Comparison of ENCODE assay signal across 29 cellular contexts in genomic region chr12:106696861-106697417, GRCh38.
"Had no signal": no experiment of that assay in that cellular context is flagged by ENCODE, and none has a peak within 500 bp of the region (broad histone marks: within the 10 kb centered on the region; RNA-seq: fewer than 3 reads in every experiment).

No MANE protein-coding gene starts in this region.

- ATAC-seq: PC-3 had no signal

- H3K4me3 ChIP-seq: ascending aorta, cardiac muscle cell, MG63, Peyer's patch had no signal

- H3K9me3 ChIP-seq: Peyer's patch had no signal

- H3K27ac Mint-ChIP-seq: activated CD4-positive, alpha-beta memory T cell treated with anti-CD3 and anti-CD28 coated beads for 36 hours; activated naive CD4-positive, alpha-beta T cell treated with anti-CD3 and anti-CD28 coated beads, Interleukin-2, amount 50 U/mL, for 24 hours; activated naive CD8-positive, alpha-beta T cell treated with anti-CD3 and anti-CD28 coated beads, Interleukin-2, amount 10 ng/mL, durations not matched to agents 7 days and 5 days; activated T-helper 2 cell treated with anti-CD3 and anti-CD28 coated beads, Interferon-gamma antibody, Interleukin-2, Interleukin-4, amounts not matched to agents 10 μg/mL and 5 μg/mL and 100 μg/mL, durations not matched to agents 14 hours and 24 hours and 36 hours had no signal

- H3K4me1 Mint-ChIP-seq: activated naive CD4-positive, alpha-beta T cell treated with anti-CD3 and anti-CD28 coated beads, Interleukin-2, amount 50 U/mL, for 24 hours; activated naive CD8-positive, alpha-beta T cell treated with anti-CD3 and anti-CD28 coated beads, Interleukin-2, amount 10 ng/mL, durations not matched to agents 7 days and 5 days had no signal

- DNase-seq: activated CD4-positive, alpha-beta memory T cell treated with anti-CD3 and anti-CD28 coated beads for 36 hours; activated CD4-positive, alpha-beta T cell treated with anti-CD3 and anti-CD28 coated beads, Interleukin-2, amount 50 U/mL, for 1 hour; activated gamma-delta T cell; activated naive CD4-positive, alpha-beta T cell treated with Interleukin-2 at 50 U/mL for 16 hours; activated naive CD8-positive, alpha-beta T cell treated with anti-CD3 and anti-CD28 coated beads, Interleukin-2, amount 10 ng/mL, durations not matched to agents 7 days and 5 days; activated T-cell treated with anti-CD3 and anti-CD28 coated beads, Interleukin-2, amount 50 U/mL, for 1 hour; amygdala; Kasumi-1; KG1; MG63; NCI-H1048; NCI-H1105 treated with DMSO at 0.1 percent for 48 hours; NCI-H1436; NCI-H1694; NCI-H1930; NCI-H2081 treated with DMSO at 0.1 percent for 48 hours; NCI-H345; NCI-H524 treated with DMSO at 0.1 percent for 48 hours; NK-92 treated with Interleukin-12 subunit alpha and Interleukin-12 subunit beta, amount 100 ng/mL, for 24 hours; PC-3; Peyer's patch; RPMI8226; SHP77 treated with DMSO at 0.1 percent for 48 hours; T1000 had no signal

- H3K36me3 Mint-ChIP-seq: activated naive CD4-positive, alpha-beta T cell treated with anti-CD3 and anti-CD28 coated beads, Interleukin-2, amount 50 U/mL, for 24 hours had no signal

- H3K27me3 Mint-ChIP-seq: activated CD4-positive, alpha-beta memory T cell treated with anti-CD3 and anti-CD28 coated beads for 36 hours; activated naive CD4-positive, alpha-beta T cell treated with anti-CD3 and anti-CD28 coated beads, Interleukin-2, amount 50 U/mL, for 24 hours had no signal

- H3K4me3 Mint-ChIP-seq: activated CD4-positive, alpha-beta memory T cell treated with anti-CD3 and anti-CD28 coated beads for 36 hours; activated naive CD4-positive, alpha-beta T cell treated with anti-CD3 and anti-CD28 coated beads, Interleukin-2, amount 50 U/mL, for 24 hours; activated naive CD8-positive, alpha-beta T cell treated with anti-CD3 and anti-CD28 coated beads, Interleukin-2, amount 10 ng/mL, durations not matched to agents 7 days and 5 days; central memory CD8-positive, alpha-beta T cell had no signal

- H3K4me1 ChIP-seq: ascending aorta, Peyer's patch had no signal

- H3K27ac ChIP-seq: ascending aorta, cardiac muscle cell, Peyer's patch had no signal

- H3K27me3 ChIP-seq: ascending aorta, cardiac muscle cell, MG63, Peyer's patch had no signal

- H3K36me3 ChIP-seq: ascending aorta, cardiac muscle cell, MG63, Peyer's patch had no signal
